Comparison of ENCODE assay signal across 2 cellular contexts in the genomic region with DNA sequence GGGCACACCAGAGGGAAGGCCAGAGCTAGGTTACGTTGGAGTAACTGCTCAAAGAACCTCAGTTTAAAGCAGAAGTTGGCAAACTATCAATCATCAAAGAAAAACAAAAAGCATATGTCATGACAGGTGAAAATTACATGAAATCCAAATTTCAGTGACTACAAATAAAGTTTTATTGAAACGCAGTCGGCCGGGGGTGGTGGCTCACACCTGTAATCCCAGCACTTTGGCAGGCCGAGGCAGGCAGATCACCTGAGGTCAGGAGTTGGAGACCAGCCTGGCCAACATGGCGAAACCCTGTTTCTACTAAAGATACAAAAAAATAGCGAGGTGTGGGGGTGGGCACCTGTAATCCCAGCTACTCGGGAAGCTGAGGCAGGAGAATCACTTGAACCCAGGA.
TF ChIP-seq lines count a peak whose summit lies in the region.
"Not testable (repeated sequence)": the region's sequence is repeated elsewhere in the genome, so short reads cannot be mapped to it uniquely, and the experiment has no call there.

No MANE protein-coding gene starts in this region.

TF ChIP-seq in K562, 482 proteins besides CTCF, POLR2A, EP300 and RAD21:
- TF ChIP-seq, protein P1, sequence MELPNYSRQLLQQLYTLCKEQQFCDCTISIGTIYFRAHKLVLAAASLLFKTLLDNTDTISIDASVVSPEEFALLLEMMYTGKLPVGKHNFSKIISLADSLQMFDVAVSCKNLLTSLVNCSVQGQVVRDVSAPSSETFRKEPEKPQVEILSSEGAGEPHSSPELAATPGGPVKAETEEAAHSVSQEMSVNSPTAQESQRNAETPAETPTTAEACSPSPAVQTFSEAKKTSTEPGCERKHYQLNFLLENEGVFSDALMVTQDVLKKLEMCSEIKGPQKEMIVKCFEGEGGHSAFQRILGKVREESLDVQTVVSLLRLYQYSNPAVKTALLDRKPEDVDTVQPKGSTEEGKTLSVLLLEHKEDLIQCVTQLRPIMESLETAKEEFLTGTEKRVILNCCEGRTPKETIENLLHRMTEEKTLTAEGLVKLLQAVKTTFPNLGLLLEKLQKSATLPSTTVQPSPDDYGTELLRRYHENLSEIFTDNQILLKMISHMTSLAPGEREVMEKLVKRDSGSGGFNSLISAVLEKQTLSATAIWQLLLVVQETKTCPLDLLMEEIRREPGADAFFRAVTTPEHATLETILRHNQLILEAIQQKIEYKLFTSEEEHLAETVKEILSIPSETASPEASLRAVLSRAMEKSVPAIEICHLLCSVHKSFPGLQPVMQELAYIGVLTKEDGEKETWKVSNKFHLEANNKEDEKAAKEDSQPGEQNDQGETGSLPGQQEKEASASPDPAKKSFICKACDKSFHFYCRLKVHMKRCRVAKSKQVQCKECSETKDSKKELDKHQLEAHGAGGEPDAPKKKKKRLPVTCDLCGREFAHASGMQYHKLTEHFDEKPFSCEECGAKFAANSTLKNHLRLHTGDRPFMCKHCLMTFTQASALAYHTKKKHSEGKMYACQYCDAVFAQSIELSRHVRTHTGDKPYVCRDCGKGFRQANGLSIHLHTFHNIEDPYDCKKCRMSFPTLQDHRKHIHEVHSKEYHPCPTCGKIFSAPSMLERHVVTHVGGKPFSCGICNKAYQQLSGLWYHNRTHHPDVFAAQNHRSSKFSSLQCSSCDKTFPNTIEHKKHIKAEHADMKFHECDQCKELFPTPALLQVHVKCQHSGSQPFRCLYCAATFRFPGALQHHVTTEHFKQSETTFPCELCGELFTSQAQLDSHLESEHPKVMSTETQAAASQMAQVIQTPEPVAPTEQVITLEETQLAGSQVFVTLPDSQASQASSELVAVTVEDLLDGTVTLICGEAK (IDR thresholded peaks at IDR 0.05): peak; percentile 74
- TF ChIP-seq, protein P1 (CRISPR knock-in tag; IDR thresholded peaks at IDR 0.05): peak; percentile 73

TF ChIP-seq in HepG2, 621 proteins besides CTCF, POLR2A, EP300 and RAD21:
- TF ChIP-seq, protein P1 (IDR thresholded peaks at IDR 0.05): not testable (repeated sequence)
- TF ChIP-seq, protein P1 (CRISPR knock-in tag; IDR thresholded peaks at IDR 0.05): peak; percentile 88
